18 cellular contexts compared by ENCODE assay signal in genomic region chr1:214458541-214458940, GRCh38.
DNase-seq lines count a peak whose midpoint lies in the region; ATAC-seq and TF ChIP-seq lines count a peak whose summit lies in the region.
"Had no signal": no experiment of that assay in that cellular context is flagged by ENCODE, and none has a peak within 500 bp of the region (broad histone marks: within the 10 kb centered on the region; RNA-seq: fewer than 3 reads in every experiment).

No MANE protein-coding gene starts in this region.

- CTCF ChIA-PET in Panc1 (lab: Charles Lee): no interaction called here
- CTCF ChIA-PET in activated CD4-positive, alpha-beta memory T cell treated with anti-CD3 and anti-CD28 coated beads for 36 hours (lab: Charles Lee): interaction anchor here (2.1 kb wide), 1 partner anchor 126 kb away, joined by 13 read pairs; no protein-coding TSS in a partner anchor

- H3K4me1 ChIP-seq in Panc1 (ENCODE audit: control insufficient read depth, insufficient read depth, low read length): peaks cover 66% of the 10 kb centered on the region
- peaks cover 18% of the 10 kb centered on the region for H3K4me1 ChIP-seq in endodermal cell (ENCODE audit: control insufficient read depth, insufficient read depth, low read length)

- BruUV-seq in Panc1 (replicated peaks; lab: Mats Ljungman, UMichigan): no TSS peak

- H3K4me1 Mint-ChIP-seq in endodermal cell (peaks cover 46% of the 10 kb centered on the region), osteocyte (ENCODE audit: unreplicated experiment) (peaks cover 56% of the 10 kb centered on the region)
- H3K4me1 Mint-ChIP-seq in activated CD4-positive, alpha-beta memory T cell treated with anti-CD3 and anti-CD28 coated beads for 36 hours (ENCODE audit: low read depth): peaks cover 7% of the 10 kb centered on the region
- H3K4me1 Mint-ChIP-seq: B cell; CD4-positive, CD25-positive, alpha-beta regulatory T cell had no signal

- H3K4me3 Mint-ChIP-seq in endodermal cell: no peak overlapping the region
- H3K4me3 Mint-ChIP-seq in osteocyte (ENCODE audit: unreplicated experiment): no peak overlapping the region
- H3K4me3 Mint-ChIP-seq in activated CD4-positive, alpha-beta memory T cell treated with anti-CD3 and anti-CD28 coated beads for 36 hours: no peak overlapping the region
- H3K4me3 Mint-ChIP-seq: B cell; CD4-positive, CD25-positive, alpha-beta regulatory T cell; H9 had no signal

- 80 to 93% methylated on average over 1 of the region's 1 CpG for whole genome bisulfite sequencing in endodermal cell (ENCODE audit: insufficient coverage in 1 of 2, insufficient read length in 1 of 2), 2 experiments

- H3K27ac ChIP-seq in Panc1 (ENCODE audit: low read length): peak overlapping the region; percentile 76
- no peak overlapping the region for H3K27ac ChIP-seq in endodermal cell (ENCODE audit: low read depth, low read length)

- TF ChIP-seq CTCF in Panc1 (IDR thresholded peaks at IDR 0.05): no peak
- TF ChIP-seq CTCF in endodermal cell (conservative IDR thresholded peaks at IDR 0.05): no peak
- TF ChIP-seq CTCF in osteocyte (IDR thresholded peaks at IDR 0.05): no peak

- H3K9ac ChIP-seq in endodermal cell (ENCODE audit: extremely low read depth, low read length, poor library complexity, severe bottlenecking): no peak overlapping the region

- H3K36me3 ChIP-seq in Panc1 (ENCODE audit: control insufficient read depth, insufficient read depth, low read length): no peaks in the 10 kb centered on the region; the same call in 1 of the 2 replicates
- peaks cover 16% of the 10 kb centered on the region for H3K36me3 ChIP-seq in endodermal cell (ENCODE audit: control insufficient read depth, insufficient read depth, low read length)

- no peak overlapping the region for H3K4me3 ChIP-seq in Panc1 (ENCODE audit: low read depth in 2 of 2, low read length in 2 of 2)
- no peak overlapping the region for H3K4me3 ChIP-seq in endodermal cell (ENCODE audit: low read length)

- H3K27me3 ChIP-seq in Panc1 (ENCODE audit: control insufficient read depth, insufficient read depth, low read length) (no peaks in the 10 kb centered on the region), endodermal cell (ENCODE audit: control insufficient read depth, insufficient read depth, low read length, poor library complexity, severe bottlenecking) (no peaks in the 10 kb centered on the region)

- in situ Hi-C loops in Panc1 (cut with HindIII; ENCODE audit: low pct_unique_long_range_greater_than_20kb, low sequenced_read_pairs): no loop called here

- no peaks in the 10 kb centered on the region for H3K9me3 ChIP-seq in Panc1 (ENCODE audit: control insufficient read depth, insufficient read depth, low read depth, low read length)
- H3K9me3 ChIP-seq in endodermal cell (ENCODE audit: control insufficient read depth, low read length): no peaks in the 10 kb centered on the region

- H3K27ac Mint-ChIP-seq in endodermal cell (peak overlapping the region; percentile 44), osteocyte (ENCODE audit: unreplicated experiment) (peak overlapping the region; percentile 70)
- H3K27ac Mint-ChIP-seq in activated CD4-positive, alpha-beta memory T cell treated with anti-CD3 and anti-CD28 coated beads for 36 hours: no peak overlapping the region
- H3K27ac Mint-ChIP-seq: B cell; CD4-positive, CD25-positive, alpha-beta regulatory T cell had no signal

- intact Hi-C loops in Panc1 (cut with micrococcal nuclease; ENCODE audit: unreplicated experiment): no loop called here
- intact Hi-C loops in activated CD4-positive, alpha-beta memory T cell treated with anti-CD3 and anti-CD28 coated beads for 36 hours (cut with micrococcal nuclease): no loop called here

- DNase-seq in ELR (ENCODE audit: low read depth) (peak; percentile 27), Panc1 (ENCODE audit: low read depth, low spot score) (no peak), endodermal cell (no peak), osteocyte (ENCODE audit: extremely low spot score, unreplicated experiment) (no peak), HCEC 1CT (no peak), cortex of kidney (lab: John Stamatoyannopoulos, UW) (no peak)
- DNase-seq in activated CD4-positive, alpha-beta memory T cell treated with anti-CD3 and anti-CD28 coated beads for 36 hours: no peak
- DNase-seq: CD4-positive, CD25-positive, alpha-beta regulatory T cell; COR-L47; GDM1; H9; MV-4-11; NCI-H1694 treated with DMSO at 0.1 percent for 48 hours; NCI-H2107; NCI-H510A treated with DMSO at 0.1 percent for 48 hours; NCI-H774; SHP77 treated with DMSO at 0.1 percent for 48 hours had no signal

- POLR2A ChIA-PET in Panc1 (lab: Charles Lee): interaction anchor here (1.1 to 1.2 kb wide), 2 partner anchors 14 to 17 kb away, joined by 3 to 7 read pairs; no protein-coding TSS in a partner anchor
- POLR2A ChIA-PET in activated CD4-positive, alpha-beta memory T cell treated with anti-CD3 and anti-CD28 coated beads for 36 hours (lab: Charles Lee): no interaction called here

- ATAC-seq in Panc1: no peak

- H3K27me3 Mint-ChIP-seq in endodermal cell (ENCODE audit: insufficient read depth): no peaks in the 10 kb centered on the region
- no peaks in the 10 kb centered on the region for H3K27me3 Mint-ChIP-seq in osteocyte (ENCODE audit: unreplicated experiment)
- peaks cover 7% of the 10 kb centered on the region for H3K27me3 Mint-ChIP-seq in activated CD4-positive, alpha-beta memory T cell treated with anti-CD3 and anti-CD28 coated beads for 36 hours
- H3K27me3 Mint-ChIP-seq: CD4-positive, CD25-positive, alpha-beta regulatory T cell had no signal

- H3K36me3 Mint-ChIP-seq in endodermal cell (ENCODE audit: low read depth): peaks cover 9% of the 10 kb centered on the region
- H3K36me3 Mint-ChIP-seq in osteocyte (ENCODE audit: unreplicated experiment): peaks cover 11% of the 10 kb centered on the region
- H3K36me3 Mint-ChIP-seq in activated CD4-positive, alpha-beta memory T cell treated with anti-CD3 and anti-CD28 coated beads for 36 hours: no peaks in the 10 kb centered on the region
- H3K36me3 Mint-ChIP-seq: CD4-positive, CD25-positive, alpha-beta regulatory T cell had no signal

- H3K9me3 Mint-ChIP-seq in endodermal cell: no peaks in the 10 kb centered on the region
- H3K9me3 Mint-ChIP-seq in osteocyte (ENCODE audit: unreplicated experiment): no peaks in the 10 kb centered on the region
- H3K9me3 Mint-ChIP-seq in activated CD4-positive, alpha-beta memory T cell treated with anti-CD3 and anti-CD28 coated beads for 36 hours: no peaks in the 10 kb centered on the region
- H3K9me3 Mint-ChIP-seq: CD4-positive, CD25-positive, alpha-beta regulatory T cell; H9 had no signal
